Comparison of ENCODE assay signal across 8 cellular contexts in the genomic region with DNA sequence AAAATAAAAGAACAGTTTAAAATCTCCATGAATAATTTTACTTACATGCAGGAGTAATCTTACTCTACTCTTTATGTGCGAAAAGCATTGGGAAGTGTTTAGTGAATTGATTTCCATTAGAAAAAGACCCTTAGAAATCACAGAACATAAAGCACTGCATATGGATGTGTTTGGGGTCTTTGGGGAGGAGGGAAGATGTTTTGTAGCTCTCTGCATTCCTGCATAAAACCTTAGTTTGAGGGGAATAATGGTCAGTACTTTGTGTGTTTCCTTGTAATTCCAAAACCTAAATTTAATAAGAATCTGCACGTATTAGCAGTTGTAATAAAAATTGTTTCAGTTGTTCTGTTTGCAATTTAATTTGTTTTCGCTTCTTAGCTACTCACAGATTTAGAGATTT.
A peak's percentile ranks its signal among the peaks of the same experiment; 100 is the strongest.
DNase-seq lines count a peak whose midpoint lies in the region; ATAC-seq and TF ChIP-seq lines count a peak whose summit lies in the region.

No MANE protein-coding gene starts in this region.

- H3K27me3 Mint-ChIP-seq in activated CD8-positive, alpha-beta memory T cell treated with anti-CD3 and anti-CD28 coated beads, Interleukin-2, amount 10 ng/mL, durations not matched to agents 7 days and 5 days: no peaks in the 10 kb centered on the region

- H3K36me3 ChIP-seq in ascending aorta: peaks cover 0 to 14% of the 10 kb centered on the region in 2 donors
- H3K36me3 ChIP-seq in lower lobe of right lung: peaks cover 16% of the 10 kb centered on the region
- no peaks in the 10 kb centered on the region for H3K36me3 ChIP-seq in thyroid gland

- no peaks in the 10 kb centered on the region for H3K9me3 Mint-ChIP-seq in activated CD8-positive, alpha-beta memory T cell treated with anti-CD3 and anti-CD28 coated beads, Interleukin-2, amount 10 ng/mL, durations not matched to agents 7 days and 5 days (ENCODE audit: low read depth)

- ATAC-seq in activated CD8-positive, alpha-beta memory T cell treated with anti-CD3 and anti-CD28 coated beads, Interleukin-2, amount 10 ng/mL, durations not matched to agents 7 days and 5 days: no peak
- ATAC-seq in lower lobe of right lung: no peak

- peak overlapping the region; percentile 74 to 79 for H3K27ac ChIP-seq in ascending aorta
- H3K27ac ChIP-seq in lower lobe of right lung: peak overlapping the region; percentile 77
- peak overlapping the region; percentile 49 to 77 (median 74) for H3K27ac ChIP-seq in thyroid gland

- DNase-seq in activated CD8-positive, alpha-beta memory T cell treated with anti-CD3 and anti-CD28 coated beads, Interleukin-2, amount 10 ng/mL, durations not matched to agents 7 days and 5 days: no peak
- no peak for DNase-seq in activated CD8-positive, alpha-beta memory T cell treated with anti-CD3 and anti-CD28 coated beads, Interleukin-2, amount 50 U/mL, for 48 hours
- DNase-seq in ascending aorta (ENCODE audit: low spot score in 2 of 2): no peak
- DNase-seq in lower lobe of right lung: no peak
- DNase-seq in thyroid gland: no peak
- DNase-seq in activated effector memory CD4-positive, alpha-beta T cell treated with Interleukin-2 at 50 U/mL for 16 hours: no peak
- DNase-seq in NCI-H748 treated with DMSO at 0.1 percent for 48 hours (lab: John Stamatoyannopoulos, UW): no peak
- no peak for DNase-seq in NOMO-1 treated with DMSO at 0.1 percent for 48 hours (lab: John Stamatoyannopoulos, UW; ENCODE audit: unreplicated experiment)

- no peaks in the 10 kb centered on the region for H3K9me3 ChIP-seq in ascending aorta
- no peaks in the 10 kb centered on the region for H3K9me3 ChIP-seq in lower lobe of right lung
- H3K9me3 ChIP-seq in thyroid gland: no peaks in the 10 kb centered on the region

- no peak for TF ChIP-seq POLR2A in thyroid gland (IDR thresholded peaks at IDR 0.05)

- H3K4me1 Mint-ChIP-seq in activated CD8-positive, alpha-beta memory T cell treated with anti-CD3 and anti-CD28 coated beads, Interleukin-2, amount 10 ng/mL, durations not matched to agents 7 days and 5 days: peaks cover 40% of the 10 kb centered on the region

- 58 to 61% methylated on average over 3 of the region's 3 CpGs for WGBS in thyroid gland, 2 donors

- intact Hi-C loops in ascending aorta (cut with DNase I): loop anchor here (2.0 to 5.0 kb wide), 3 partner anchors 26 to 84 kb away; no protein-coding TSS in a partner anchor
- intact Hi-C loops in lower lobe of right lung (cut with DNase I): no loop called here
- intact Hi-C loops in thyroid gland (cut with DNase I): no loop called here

- peak overlapping the region; percentile 73 for H3K27ac Mint-ChIP-seq in activated CD8-positive, alpha-beta memory T cell treated with anti-CD3 and anti-CD28 coated beads, Interleukin-2, amount 10 ng/mL, durations not matched to agents 7 days and 5 days

- CTCF ChIA-PET in activated CD8-positive, alpha-beta memory T cell treated with anti-CD3 and anti-CD28 coated beads, Interleukin-2, amount 10 ng/mL, durations not matched to agents 7 days and 5 days (lab: Charles Lee): no interaction called here

- H3K27me3 ChIP-seq in ascending aorta (no peaks in the 10 kb centered on the region), lower lobe of right lung (ENCODE audit: low read depth) (no peaks in the 10 kb centered on the region), thyroid gland (no peaks in the 10 kb centered on the region)

- H3K4me3 ChIP-seq in ascending aorta: peak overlapping the region; percentile 58 to 66
- H3K4me3 ChIP-seq in lower lobe of right lung: peak overlapping the region; percentile 56
- H3K4me3 ChIP-seq in thyroid gland (replicated peaks in 1 of 3): peak overlapping the region in 2 of 3 donors; percentile 30 to 31

- H3K4me1 ChIP-seq in ascending aorta: peaks cover 0 to 13% of the 10 kb centered on the region in 2 donors
- peaks cover 36% of the 10 kb centered on the region for H3K4me1 ChIP-seq in lower lobe of right lung
- peaks cover 18 to 27% of the 10 kb centered on the region in 2 donors for H3K4me1 ChIP-seq in thyroid gland

- peak overlapping the region; percentile 79 for H3K4me3 Mint-ChIP-seq in activated CD8-positive, alpha-beta memory T cell treated with anti-CD3 and anti-CD28 coated beads, Interleukin-2, amount 10 ng/mL, durations not matched to agents 7 days and 5 days

- H3K36me3 Mint-ChIP-seq in activated CD8-positive, alpha-beta memory T cell treated with anti-CD3 and anti-CD28 coated beads, Interleukin-2, amount 10 ng/mL, durations not matched to agents 7 days and 5 days: peaks cover 20% of the 10 kb centered on the region

- TF ChIP-seq CTCF in ascending aorta (IDR thresholded peaks at IDR 0.05) (no peak), lower lobe of right lung (IDR thresholded peaks at IDR 0.05) (no peak), thyroid gland (IDR thresholded peaks at IDR 0.05) (no peak)
